In genomic region chr20:1415667-1416468, GRCh38 we compare ENCODE assay signal across 1 cellular context.
TF ChIP-seq lines count a peak whose summit lies in the region.

No MANE protein-coding gene starts in this region.

TF ChIP-seq in HepG2, 621 proteins besides CTCF, POLR2A, EP300 and RAD21 (continued from another document):
- TF ChIP-seq, protein P1, sequence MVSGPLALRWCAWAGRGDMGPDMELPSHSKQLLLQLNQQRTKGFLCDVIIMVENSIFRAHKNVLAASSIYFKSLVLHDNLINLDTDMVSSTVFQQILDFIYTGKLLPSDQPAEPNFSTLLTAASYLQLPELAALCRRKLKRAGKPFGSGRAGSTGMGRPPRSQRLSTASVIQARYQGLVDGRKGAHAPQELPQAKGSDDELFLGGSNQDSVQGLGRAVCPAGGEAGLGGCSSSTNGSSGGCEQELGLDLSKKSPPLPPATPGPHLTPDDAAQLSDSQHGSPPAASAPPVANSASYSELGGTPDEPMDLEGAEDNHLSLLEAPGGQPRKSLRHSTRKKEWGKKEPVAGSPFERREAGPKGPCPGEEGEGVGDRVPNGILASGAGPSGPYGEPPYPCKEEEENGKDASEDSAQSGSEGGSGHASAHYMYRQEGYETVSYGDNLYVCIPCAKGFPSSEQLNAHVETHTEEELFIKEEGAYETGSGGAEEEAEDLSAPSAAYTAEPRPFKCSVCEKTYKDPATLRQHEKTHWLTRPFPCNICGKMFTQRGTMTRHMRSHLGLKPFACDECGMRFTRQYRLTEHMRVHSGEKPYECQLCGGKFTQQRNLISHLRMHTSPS (CRISPR knock-in tag; IDR thresholded peaks at IDR 0.05; ENCODE audit: low read depth) = peak; percentile 93; the same call in 1 of the 2 replicates
- TF ChIP-seq, protein P2, sequence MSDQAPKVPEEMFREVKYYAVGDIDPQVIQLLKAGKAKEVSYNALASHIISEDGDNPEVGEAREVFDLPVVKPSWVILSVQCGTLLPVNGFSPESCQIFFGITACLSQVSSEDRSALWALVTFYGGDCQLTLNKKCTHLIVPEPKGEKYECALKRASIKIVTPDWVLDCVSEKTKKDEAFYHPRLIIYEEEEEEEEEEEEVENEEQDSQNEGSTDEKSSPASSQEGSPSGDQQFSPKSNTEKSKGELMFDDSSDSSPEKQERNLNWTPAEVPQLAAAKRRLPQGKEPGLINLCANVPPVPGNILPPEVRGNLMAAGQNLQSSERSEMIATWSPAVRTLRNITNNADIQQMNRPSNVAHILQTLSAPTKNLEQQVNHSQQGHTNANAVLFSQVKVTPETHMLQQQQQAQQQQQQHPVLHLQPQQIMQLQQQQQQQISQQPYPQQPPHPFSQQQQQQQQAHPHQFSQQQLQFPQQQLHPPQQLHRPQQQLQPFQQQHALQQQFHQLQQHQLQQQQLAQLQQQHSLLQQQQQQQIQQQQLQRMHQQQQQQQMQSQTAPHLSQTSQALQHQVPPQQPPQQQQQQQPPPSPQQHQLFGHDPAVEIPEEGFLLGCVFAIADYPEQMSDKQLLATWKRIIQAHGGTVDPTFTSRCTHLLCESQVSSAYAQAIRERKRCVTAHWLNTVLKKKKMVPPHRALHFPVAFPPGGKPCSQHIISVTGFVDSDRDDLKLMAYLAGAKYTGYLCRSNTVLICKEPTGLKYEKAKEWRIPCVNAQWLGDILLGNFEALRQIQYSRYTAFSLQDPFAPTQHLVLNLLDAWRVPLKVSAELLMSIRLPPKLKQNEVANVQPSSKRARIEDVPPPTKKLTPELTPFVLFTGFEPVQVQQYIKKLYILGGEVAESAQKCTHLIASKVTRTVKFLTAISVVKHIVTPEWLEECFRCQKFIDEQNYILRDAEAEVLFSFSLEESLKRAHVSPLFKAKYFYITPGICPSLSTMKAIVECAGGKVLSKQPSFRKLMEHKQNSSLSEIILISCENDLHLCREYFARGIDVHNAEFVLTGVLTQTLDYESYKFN (CRISPR knock-in tag; conservative IDR thresholded peaks at IDR 0.05) = peak; percentile 46; the same call in 1 of the 2 replicates
- peak; percentile 60; the same call in 1 of the 2 replicates for TF ChIP-seq ZNF350 (CRISPR knock-in tag; IDR thresholded peaks at IDR 0.05; ENCODE audit: borderline replicate concordance, low read depth)
- TF ChIP-seq ZNF563 (CRISPR knock-in tag; IDR thresholded peaks at IDR 0.05) = no peak
- no peak for TF ChIP-seq ZNF180 (CRISPR knock-in tag; IDR thresholded peaks at IDR 0.05; ENCODE audit: borderline replicate concordance, low read depth)
- no peak for TF ChIP-seq HMGA1 (CRISPR knock-in tag; conservative IDR thresholded peaks at IDR 0.05)
- no peak for TF ChIP-seq SNAPC4 (CRISPR knock-in tag; IDR thresholded peaks at IDR 0.05)
- TF ChIP-seq, protein P3, sequence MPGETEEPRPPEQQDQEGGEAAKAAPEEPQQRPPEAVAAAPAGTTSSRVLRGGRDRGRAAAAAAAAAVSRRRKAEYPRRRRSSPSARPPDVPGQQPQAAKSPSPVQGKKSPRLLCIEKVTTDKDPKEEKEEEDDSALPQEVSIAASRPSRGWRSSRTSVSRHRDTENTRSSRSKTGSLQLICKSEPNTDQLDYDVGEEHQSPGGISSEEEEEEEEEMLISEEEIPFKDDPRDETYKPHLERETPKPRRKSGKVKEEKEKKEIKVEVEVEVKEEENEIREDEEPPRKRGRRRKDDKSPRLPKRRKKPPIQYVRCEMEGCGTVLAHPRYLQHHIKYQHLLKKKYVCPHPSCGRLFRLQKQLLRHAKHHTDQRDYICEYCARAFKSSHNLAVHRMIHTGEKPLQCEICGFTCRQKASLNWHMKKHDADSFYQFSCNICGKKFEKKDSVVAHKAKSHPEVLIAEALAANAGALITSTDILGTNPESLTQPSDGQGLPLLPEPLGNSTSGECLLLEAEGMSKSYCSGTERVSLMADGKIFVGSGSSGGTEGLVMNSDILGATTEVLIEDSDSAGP (CRISPR knock-in tag; IDR thresholded peaks at IDR 0.05; ENCODE audit: borderline replicate concordance) = no peak
- no peak for TF ChIP-seq ZNF782 (CRISPR knock-in tag; IDR thresholded peaks at IDR 0.05; ENCODE audit: borderline replicate concordance)
- TF ChIP-seq ZNF747 (CRISPR knock-in tag; IDR thresholded peaks at IDR 0.05; ENCODE audit: borderline replicate concordance) = no peak
- TF ChIP-seq ZNF44 (CRISPR knock-in tag; IDR thresholded peaks at IDR 0.05) = no peak
- no peak for TF ChIP-seq ZC3H13 (CRISPR knock-in tag; IDR thresholded peaks at IDR 0.05)
- TF ChIP-seq, protein P4, sequence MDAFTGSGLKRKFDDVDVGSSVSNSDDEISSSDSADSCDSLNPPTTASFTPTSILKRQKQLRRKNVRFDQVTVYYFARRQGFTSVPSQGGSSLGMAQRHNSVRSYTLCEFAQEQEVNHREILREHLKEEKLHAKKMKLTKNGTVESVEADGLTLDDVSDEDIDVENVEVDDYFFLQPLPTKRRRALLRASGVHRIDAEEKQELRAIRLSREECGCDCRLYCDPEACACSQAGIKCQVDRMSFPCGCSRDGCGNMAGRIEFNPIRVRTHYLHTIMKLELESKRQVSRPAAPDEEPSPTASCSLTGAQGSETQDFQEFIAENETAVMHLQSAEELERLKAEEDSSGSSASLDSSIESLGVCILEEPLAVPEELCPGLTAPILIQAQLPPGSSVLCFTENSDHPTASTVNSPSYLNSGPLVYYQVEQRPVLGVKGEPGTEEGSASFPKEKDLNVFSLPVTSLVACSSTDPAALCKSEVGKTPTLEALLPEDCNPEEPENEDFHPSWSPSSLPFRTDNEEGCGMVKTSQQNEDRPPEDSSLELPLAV (CRISPR knock-in tag; conservative IDR thresholded peaks at IDR 0.05; ENCODE audit: low read depth) = no peak
- TF ChIP-seq HOXD1 (CRISPR knock-in tag; IDR thresholded peaks at IDR 0.05) = no peak
- TF ChIP-seq SAFB2 (CRISPR knock-in tag; IDR thresholded peaks at IDR 0.05; ENCODE audit: borderline replicate concordance, low read depth) = no peak
- TF ChIP-seq ZNF20 (CRISPR knock-in tag; IDR thresholded peaks at IDR 0.05) = no peak
- TF ChIP-seq ATF7-NPFF (CRISPR knock-in tag; IDR thresholded peaks at IDR 0.05; ENCODE audit: low read depth) = no peak
- peak; percentile 91 for TF ChIP-seq JUNB (CRISPR knock-in tag; IDR thresholded peaks at IDR 0.05; ENCODE audit: borderline replicate concordance)
- peak; percentile 81 for TF ChIP-seq GATAD1 (CRISPR knock-in tag; IDR thresholded peaks at IDR 0.05)
- TF ChIP-seq LRRFIP1 (CRISPR knock-in tag; conservative IDR thresholded peaks at IDR 0.05) = no peak
- no peak for TF ChIP-seq ELF4 (CRISPR knock-in tag; IDR thresholded peaks at IDR 0.05; ENCODE audit: borderline replicate concordance)
- no peak; the same call in 1 of the 2 replicates for TF ChIP-seq HMG20B (CRISPR knock-in tag; conservative IDR thresholded peaks at IDR 0.05)
- no peak for TF ChIP-seq AGO1 (IDR thresholded peaks at IDR 0.05; ENCODE audit: low read depth, low read length, poor library complexity, severe bottlenecking)
